Comparison of ENCODE assay signal across 1 cellular context in the genomic region with DNA sequence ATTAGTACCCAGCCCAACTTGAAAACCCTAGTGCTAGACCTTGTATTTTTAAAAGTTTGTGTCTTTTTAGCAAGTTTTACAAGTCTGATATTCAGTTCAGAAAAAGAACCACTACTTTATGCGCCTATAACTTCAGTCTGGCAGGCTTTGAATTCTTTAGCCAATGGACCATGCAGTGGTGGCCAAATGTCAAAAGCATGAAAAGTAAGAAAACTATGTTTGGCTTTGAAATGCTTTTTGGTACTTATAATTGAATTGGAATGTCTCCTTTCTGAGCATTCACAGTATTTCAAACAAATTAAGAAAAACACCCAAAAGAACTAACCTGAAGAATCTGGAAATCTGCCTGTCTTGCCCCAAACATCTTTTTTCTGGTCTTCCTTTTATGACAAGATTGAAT.
TF ChIP-seq lines count a peak whose summit lies in the region.

No MANE protein-coding gene starts in this region.

TF ChIP-seq in IMR-90, 13 proteins besides CTCF, POLR2A, EP300 and RAD21 (continued from another document):
- TF ChIP-seq ELK1 (IDR thresholded peaks at IDR 0.05; ENCODE audit: borderline replicate concordance, low read depth, low read length) = no peak
